In the genomic region with DNA sequence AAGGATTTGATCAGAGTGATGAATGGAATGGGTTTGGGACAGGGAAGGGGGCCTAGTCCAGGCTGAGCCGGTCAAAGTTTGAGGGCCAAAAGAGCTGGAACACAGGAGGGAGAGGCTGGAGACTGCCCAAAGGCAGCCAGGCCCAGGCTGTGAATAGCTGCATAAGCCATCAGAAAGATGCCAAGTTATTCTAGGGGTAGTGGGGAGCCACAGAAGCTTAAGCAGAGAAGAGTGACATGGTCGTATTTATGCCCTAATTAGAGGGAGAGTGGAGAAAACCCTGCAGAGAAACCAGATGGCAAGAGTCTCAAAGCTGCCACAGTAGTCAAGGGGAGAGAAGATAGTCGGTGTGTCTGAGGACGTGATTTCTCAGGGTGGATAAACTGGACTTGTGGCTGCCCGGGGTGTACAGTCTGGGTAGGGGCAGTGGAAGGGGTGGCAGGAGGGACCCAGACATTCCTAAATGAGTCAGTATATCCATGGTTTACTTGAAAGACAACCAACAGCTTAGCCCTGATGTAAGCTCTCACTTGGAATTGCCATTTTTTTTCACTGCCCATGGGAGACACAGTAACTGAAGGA, we compare ENCODE assay signal across 18 cellular contexts.
"Had no signal": no experiment of that assay in that cellular context is flagged by ENCODE, and none has a peak within 500 bp of the region (broad histone marks: within the 10 kb centered on the region; RNA-seq: fewer than 3 reads in every experiment).

No MANE protein-coding gene starts in this region.

- H3K27me3 ChIP-seq: dorsolateral prefrontal cortex, gastrocnemius medialis, sigmoid colon, testis, tibial nerve had no signal

- H3K4me3 ChIP-seq: dorsolateral prefrontal cortex, gastrocnemius medialis, psoas muscle, sigmoid colon, testis, tibial nerve had no signal

- H3K27ac Mint-ChIP-seq: stimulated activated effector memory CD8-positive, alpha-beta T cell treated with anti-CD3 and anti-CD28 coated beads, Interleukin-12 subunit alpha, Interleukin-12 subunit beta, amount 100 ng/mL, for 72 hours; stimulated activated naive CD8-positive, alpha-beta T cell treated with anti-CD3 and anti-CD28 coated beads, Interleukin-15, Interleukin-2, amounts not matched to agents 100 ng/mL and 50 ng/mL, for 24 hours had no signal

- H3K36me3 Mint-ChIP-seq: naive thymus-derived CD8-positive, alpha-beta T cell; stimulated activated effector memory CD8-positive, alpha-beta T cell treated with anti-CD3 and anti-CD28 coated beads, Interleukin-12 subunit alpha, Interleukin-12 subunit beta, amount 100 ng/mL, for 72 hours had no signal

- H3K4me3 Mint-ChIP-seq: naive thymus-derived CD8-positive, alpha-beta T cell; stimulated activated effector memory CD8-positive, alpha-beta T cell treated with anti-CD3 and anti-CD28 coated beads, Interleukin-12 subunit alpha, Interleukin-12 subunit beta, amount 100 ng/mL, for 72 hours; stimulated activated naive CD8-positive, alpha-beta T cell treated with anti-CD3 and anti-CD28 coated beads, Interleukin-15, Interleukin-2, amounts not matched to agents 100 ng/mL and 50 ng/mL, for 24 hours had no signal

- H3K9me3 ChIP-seq: gastrocnemius medialis, psoas muscle, sigmoid colon, testis, tibial nerve had no signal

- ATAC-seq: gastrocnemius medialis; left lobe of liver; naive thymus-derived CD8-positive, alpha-beta T cell; psoas muscle; stimulated activated effector memory CD8-positive, alpha-beta T cell treated with anti-CD3 and anti-CD28 coated beads, Interleukin-12 subunit alpha, Interleukin-12 subunit beta, amount 100 ng/mL, for 72 hours had no signal

- H3K9me3 Mint-ChIP-seq: naive thymus-derived CD8-positive, alpha-beta T cell; stimulated activated effector memory CD8-positive, alpha-beta T cell treated with anti-CD3 and anti-CD28 coated beads, Interleukin-12 subunit alpha, Interleukin-12 subunit beta, amount 100 ng/mL, for 72 hours; stimulated activated naive CD8-positive, alpha-beta T cell treated with anti-CD3 and anti-CD28 coated beads, Interleukin-15, Interleukin-2, amounts not matched to agents 100 ng/mL and 50 ng/mL, for 24 hours had no signal

- H3K79me2 ChIP-seq: parathyroid adenoma had no signal

- H2AFZ ChIP-seq: parathyroid adenoma had no signal

- H3K36me3 ChIP-seq: gastrocnemius medialis, sigmoid colon, tibial nerve had no signal

- H3K9ac ChIP-seq: parathyroid adenoma had no signal

- DNase-seq: cortex of kidney; dorsolateral prefrontal cortex; effector CD8-positive, alpha-beta T cell; gastrocnemius medialis; islet precursor cell; mammary epithelial cell; naive thymus-derived CD8-positive, alpha-beta T cell; psoas muscle; sigmoid colon; small intestine; stimulated activated CD4-positive, alpha-beta T cell treated with anti-CD3 and anti-CD28 coated beads, Interleukin-4, amount 100 ng/mL, for 1 hour; stimulated activated CD8-positive, alpha-beta memory T cell treated with anti-CD3 and anti-CD28 coated beads, Interleukin-4, amount 100 ng/mL, for 48 hours; testis had no signal

- H3K4me1 ChIP-seq: gastrocnemius medialis, parathyroid adenoma, psoas muscle, sigmoid colon, testis had no signal

- H3K27ac ChIP-seq: dorsolateral prefrontal cortex, gastrocnemius medialis, parathyroid adenoma, psoas muscle, sigmoid colon, testis had no signal

- H3K4me1 Mint-ChIP-seq: naive thymus-derived CD8-positive, alpha-beta T cell; stimulated activated effector memory CD8-positive, alpha-beta T cell treated with anti-CD3 and anti-CD28 coated beads, Interleukin-12 subunit alpha, Interleukin-12 subunit beta, amount 100 ng/mL, for 72 hours had no signal
